In genomic region chr7:6209340-6209739, GRCh38 we compare ENCODE assay signal across 21 cellular contexts.
"Had no signal": no experiment of that assay in that cellular context is flagged by ENCODE, and none has a peak within 500 bp of the region (broad histone marks: within the 10 kb centered on the region; RNA-seq: fewer than 3 reads in every experiment).

No MANE protein-coding gene starts in this region.

- H3K27ac ChIP-seq: esophagus muscularis mucosa, tibial nerve had no signal

- H3K9me3 ChIP-seq: esophagus muscularis mucosa, heart right ventricle, mucosa of descending colon, sigmoid colon, tibial nerve had no signal

- H3K27me3 ChIP-seq: esophagus muscularis mucosa, heart right ventricle, sigmoid colon, tibial nerve had no signal

- FAIRE-seq: colon had no signal

- ATAC-seq: activated T-cell treated with anti-CD3 and anti-CD28 coated beads, Interleukin-2, amount 50 U/mL, for 4 hours; activated T-helper 17 cell treated with anti-CD3 and anti-CD28 coated beads, Interleukin-2, amount 50 U/mL, for 72 hours; mucosa of descending colon had no signal

- DNase-seq: activated CD4-positive, alpha-beta memory T cell treated with anti-CD3 and anti-CD28 coated beads, Interleukin-2, amount 10 ng/mL, durations not matched to agents 7 days and 5 days; activated CD4-positive, alpha-beta T cell treated with anti-CD3 and anti-CD28 coated beads, Interleukin-2, amount 10 ng/mL, durations not matched to agents 7 days and 5 days; activated CD4-positive, CD25-positive, alpha-beta regulatory T cell treated with anti-CD3 and anti-CD28 coated beads, Interleukin-2, amount 50 U/mL, for 72 hours; activated CD8-positive, alpha-beta memory T cell treated with anti-CD3 and anti-CD28 coated beads, Interleukin-2, amount 50 U/mL, for 48 hours; activated gamma-delta T cell treated with Interleukin-2 at 50 U/mL for 16 hours; activated naive CD4-positive, alpha-beta T cell treated with anti-CD3 and anti-CD28 coated beads, Interleukin-2, amount 50 U/mL, for 16 hours; activated T-cell treated with anti-CD3 and anti-CD28 coated beads, Interleukin-2, amount 50 U/mL, for 4 hours; dermis blood vessel endothelial cell; effector CD4-positive, alpha-beta T cell; foreskin fibroblast; heart right ventricle; mucosa of descending colon; retina; sigmoid colon; stimulated activated CD4-positive, alpha-beta T cell treated with anti-CD3 and anti-CD28 coated beads, Interleukin-2, amount 100 ng/mL, for 48 hours; stimulated activated naive CD4-positive, alpha-beta T cell treated with Interleukin-2 at 50 U/mL for 16 hours; T-helper 2 cell had no signal

- H3K36me3 ChIP-seq: esophagus muscularis mucosa, heart right ventricle, sigmoid colon, tibial nerve had no signal

- H3K4me3 ChIP-seq: esophagus muscularis mucosa, heart right ventricle, mucosa of descending colon, sigmoid colon, tibial nerve had no signal
